ENCODE assay signal across 1 cellular context in the genomic region with DNA sequence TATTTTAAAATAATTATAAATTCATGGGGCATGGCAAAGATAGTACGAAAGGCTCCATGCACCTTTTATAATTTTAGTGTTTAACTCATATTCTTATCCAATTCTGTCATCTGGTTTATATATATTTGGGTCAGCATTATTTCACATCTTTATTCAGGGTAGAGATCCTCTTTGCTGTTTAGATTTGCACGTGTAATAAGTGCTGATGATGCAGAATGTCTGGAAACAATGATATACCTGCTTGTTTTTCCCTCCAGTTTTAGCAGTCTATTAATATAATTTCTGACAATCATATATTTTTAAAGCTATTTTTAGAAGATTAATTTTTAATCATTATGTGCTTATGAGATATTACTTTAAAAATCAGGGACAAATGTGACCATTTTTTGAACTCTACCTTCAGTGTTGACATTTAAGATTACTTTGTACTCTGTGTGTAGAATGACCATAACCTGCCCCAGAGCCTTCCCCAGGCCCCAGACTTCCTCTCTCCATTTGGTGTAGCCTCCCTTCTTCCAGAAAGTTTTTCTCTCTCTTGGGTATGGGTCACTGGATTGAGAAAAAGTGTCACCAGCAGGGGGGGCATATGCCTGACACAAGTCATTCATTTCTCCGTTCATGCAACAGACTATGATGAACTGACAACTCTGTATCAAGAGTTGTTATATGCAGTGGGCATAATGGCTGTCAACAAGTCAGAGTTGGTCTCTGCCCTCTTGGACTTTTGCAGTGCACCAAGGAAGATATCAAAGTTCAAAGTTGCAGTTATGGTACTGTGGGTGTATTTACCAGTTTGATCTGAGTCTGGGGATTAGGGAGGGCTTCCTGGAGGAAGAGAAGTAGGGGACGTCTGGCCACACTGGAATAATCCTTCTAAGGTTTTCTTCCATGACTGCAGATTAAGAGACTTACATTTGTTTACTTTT.
TF ChIP-seq lines count a peak whose summit lies in the region.

No MANE protein-coding gene starts in this region.

TF ChIP-seq in H1, 55 proteins besides CTCF, POLR2A, EP300 and RAD21:
- TF ChIP-seq KDM1A (IDR thresholded peaks at IDR 0.05; ENCODE audit: borderline replicate concordance, low read length) = no peak
- TF ChIP-seq MAFK (IDR thresholded peaks at IDR 0.05; ENCODE audit: low read depth, low read length) = peak; percentile 50; the same call in 1 of the 2 replicates
- no peak for TF ChIP-seq SIX5 (IDR thresholded peaks at IDR 0.05; ENCODE audit: low read depth, low read length)
- TF ChIP-seq CHD1 (IDR thresholded peaks at IDR 0.05; ENCODE audit: low read depth, low read length) = no peak
